ENCODE assay signal across 24 cellular contexts in the genomic region with DNA sequence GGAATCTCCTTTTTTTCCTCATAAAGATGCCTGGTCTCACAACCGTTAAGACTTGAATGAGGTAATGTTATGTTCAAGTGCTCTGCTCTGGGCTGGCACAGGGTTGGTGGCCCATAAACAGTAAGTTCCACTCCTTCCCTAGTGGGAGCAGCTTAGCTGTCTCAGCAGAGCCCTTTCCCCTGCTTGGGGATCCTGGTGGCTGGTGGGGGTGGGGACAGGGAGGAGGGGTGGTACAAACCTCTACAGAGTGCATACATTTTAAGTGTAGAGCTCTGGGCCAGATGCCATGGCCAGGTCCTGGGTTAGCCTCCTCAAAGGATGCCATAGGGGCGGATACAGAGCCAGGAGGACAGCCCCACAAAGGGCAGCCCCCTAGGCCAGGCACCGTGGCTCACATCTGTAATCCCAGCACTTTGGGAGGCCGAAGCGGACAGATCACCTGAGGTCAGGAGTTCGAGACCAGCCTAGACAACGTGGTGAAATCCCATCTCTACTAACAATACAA. TPM values are rescaled to one million over a fixed set of nuclear protein-coding genes. Genes with fewer than 3 reads are reported as not detected.
DNase-seq lines count a peak whose midpoint lies in the region; ATAC-seq and TF ChIP-seq lines count a peak whose summit lies in the region.
"Had no signal": no experiment of that assay in that cellular context is flagged by ENCODE, and none has a peak within 500 bp of the region (broad histone marks: within the 10 kb centered on the region; RNA-seq: fewer than 3 reads in every experiment).

No MANE protein-coding gene starts in this region.

- peaks cover 11% of the 10 kb centered on the region for H3K9me3 Mint-ChIP-seq in endodermal cell
- peaks cover 16% of the 10 kb centered on the region for H3K9me3 Mint-ChIP-seq in osteocyte (ENCODE audit: unreplicated experiment)
- peaks cover 25% of the 10 kb centered on the region for H3K9me3 Mint-ChIP-seq in activated naive CD8-positive, alpha-beta T cell treated with anti-CD3 and anti-CD28 coated beads, Interleukin-2, amount 50 U/mL, for 24 hours

- no peaks in the 10 kb centered on the region for H3K4me1 ChIP-seq in endodermal cell (ENCODE audit: control insufficient read depth, insufficient read depth, low read length)
- H3K4me1 ChIP-seq: BE2C, HAP-1 had no signal

- H3K4me3 Mint-ChIP-seq in endodermal cell (no peak overlapping the region), osteocyte (ENCODE audit: unreplicated experiment) (no peak overlapping the region)
- no peak overlapping the region for H3K4me3 Mint-ChIP-seq in activated naive CD8-positive, alpha-beta T cell treated with anti-CD3 and anti-CD28 coated beads, Interleukin-2, amount 50 U/mL, for 24 hours

- TF ChIP-seq CTCF in AG10803 (conservative IDR thresholded peaks at IDR 0.05; ENCODE audit: low read length) (no peak), endodermal cell (conservative IDR thresholded peaks at IDR 0.05) (no peak), osteocyte (IDR thresholded peaks at IDR 0.05) (no peak)

- WGBS in endodermal cell (ENCODE audit: insufficient coverage in 1 of 2, insufficient read length in 1 of 2), 2 experiments = 80 to 88% methylated on average over 4 to 7 of the region's 7 CpGs

- H3K9ac ChIP-seq in endodermal cell (ENCODE audit: extremely low read depth, low read length, poor library complexity, severe bottlenecking) = no peak overlapping the region
- H3K9ac ChIP-seq: GM23248 had no signal

- no peak overlapping the region for H3K4me3 ChIP-seq in AG10803 (ENCODE audit: low read length)
- H3K4me3 ChIP-seq in MG63 = no peak overlapping the region
- no peak overlapping the region for H3K4me3 ChIP-seq in endodermal cell (ENCODE audit: low read length)
- H3K4me3 ChIP-seq: GM23248, HAP-1, PC-9 had no signal

- H3K36me3 ChIP-seq in MG63 = no peaks in the 10 kb centered on the region
- no peaks in the 10 kb centered on the region for H3K36me3 ChIP-seq in endodermal cell (ENCODE audit: control insufficient read depth, insufficient read depth, low read length)
- H3K36me3 ChIP-seq: BE2C, HAP-1 had no signal

- peaks cover 8% of the 10 kb centered on the region for H3K9me3 ChIP-seq in MG63
- peaks cover 13% of the 10 kb centered on the region for H3K9me3 ChIP-seq in endodermal cell (ENCODE audit: control insufficient read depth, low read length)
- H3K9me3 ChIP-seq: BE2C, HAP-1 had no signal

- H3K36me3 Mint-ChIP-seq in endodermal cell (ENCODE audit: low read depth) (no peaks in the 10 kb centered on the region), osteocyte (ENCODE audit: unreplicated experiment) (peaks cover 10% of the 10 kb centered on the region)
- H3K36me3 Mint-ChIP-seq in activated naive CD8-positive, alpha-beta T cell treated with anti-CD3 and anti-CD28 coated beads, Interleukin-2, amount 50 U/mL, for 24 hours (ENCODE audit: low read depth) = peaks cover 3% of the 10 kb centered on the region

- H3K27ac ChIP-seq in endodermal cell (ENCODE audit: low read depth, low read length) = no peak overlapping the region
- H3K27ac ChIP-seq: 22Rv1, GM23248, PC-9 had no signal

- peak; percentile 45 for DNase-seq in AG10803 (ENCODE audit: low read depth)
- DNase-seq in MG63 = peak; percentile 39
- peak; percentile 17 for DNase-seq in endodermal cell
- DNase-seq in osteocyte (ENCODE audit: extremely low spot score, unreplicated experiment) = peak; percentile 53
- no peak for DNase-seq in SHP77 treated with DMSO at 0.1 percent for 48 hours (lab: John Stamatoyannopoulos, UW)
- DNase-seq in activated naive CD8-positive, alpha-beta T cell treated with anti-CD3 and anti-CD28 coated beads, Interleukin-2, amount 50 U/mL, for 24 hours = no peak
- DNase-seq in MV-4-11 (lab: John Stamatoyannopoulos, UW) = no peak
- DNase-seq: BE2C, GM23248, KG1, MM.1S, NCI-H1048, NCI-H1417, NCI-H1694, NCI-H2029 treated with DMSO at 0.1 percent for 48 hours, NCI-H2227 treated with DMSO at 0.1 percent for 48 hours, NCI-H526 treated with DMSO at 0.1 percent for 48 hours, PC-9, RPMI8226, SHP77 had no signal

- no peaks in the 10 kb centered on the region for H3K4me1 Mint-ChIP-seq in endodermal cell
- H3K4me1 Mint-ChIP-seq in osteocyte (ENCODE audit: unreplicated experiment) = peaks cover 22% of the 10 kb centered on the region
- peaks cover 35% of the 10 kb centered on the region for H3K4me1 Mint-ChIP-seq in activated naive CD8-positive, alpha-beta T cell treated with anti-CD3 and anti-CD28 coated beads, Interleukin-2, amount 50 U/mL, for 24 hours

- ATAC-seq in activated naive CD8-positive, alpha-beta T cell treated with anti-CD3 and anti-CD28 coated beads, Interleukin-2, amount 50 U/mL, for 24 hours = no peak
- ATAC-seq in HG03460 (IDR thresholded peaks at IDR 0.05; ENCODE audit: unreplicated experiment) = no peak

- H3K27me3 Mint-ChIP-seq in endodermal cell (ENCODE audit: insufficient read depth) = peaks cover 3% of the 10 kb centered on the region
- H3K27me3 Mint-ChIP-seq in osteocyte (ENCODE audit: unreplicated experiment) = no peaks in the 10 kb centered on the region
- H3K27me3 Mint-ChIP-seq in activated naive CD8-positive, alpha-beta T cell treated with anti-CD3 and anti-CD28 coated beads, Interleukin-2, amount 50 U/mL, for 24 hours = no peaks in the 10 kb centered on the region

- H3K27ac Mint-ChIP-seq in endodermal cell (no peak overlapping the region), osteocyte (ENCODE audit: unreplicated experiment) (no peak overlapping the region)
- no peak overlapping the region for H3K27ac Mint-ChIP-seq in activated naive CD8-positive, alpha-beta T cell treated with anti-CD3 and anti-CD28 coated beads, Interleukin-2, amount 50 U/mL, for 24 hours

- no peaks in the 10 kb centered on the region for H3K27me3 ChIP-seq in MG63
- H3K27me3 ChIP-seq in endodermal cell (ENCODE audit: control insufficient read depth, insufficient read depth, low read length, poor library complexity, severe bottlenecking) = no peaks in the 10 kb centered on the region
- H3K27me3 ChIP-seq: BE2C had no signal

RNA-seq across cellular contexts. Expression of gene PADI1, which starts 20.7 kb away (rescaled TPM):
- 0.03 TPM in 1 of 2 replicates, not detected in the other for total RNA-seq in MG63 (2014; rRNA removed; shearing (Covaris generic); ENCODE audit: low replicate concordance)
- total RNA-seq in endodermal cell (under 1 TPM in 1 of 2 donors, not detected in 1; 0.13 TPM), osteocyte (1.2 and 1.7 TPM in 2 replicates)
- 0.07 TPM for polyA plus RNA-seq in endodermal cell (2013, experiment 1 of 2)
- not detected for polyA plus RNA-seq in endodermal cell (2013, experiment 2 of 2)
- total RNA-seq: NCI-H460 had no signal

Comparison
In these comparisons a context has a peak if more than half of its experiments do, and no peak if none do; other contexts are left out.
1. DNase-seq: peak in AG10803 (single experiment), MG63 (single experiment), endodermal cell (single experiment) and osteocyte (single experiment); none in SHP77 treated with DMSO at 0.1 percent for 48 hours (single experiment), activated naive CD8-positive, alpha-beta T cell treated with anti-CD3 and anti-CD28 coated beads, Interleukin-2, amount 50 U/mL, for 24 hours (single experiment) and MV-4-11 (single experiment).